ENCODE assay signal across 25 cellular contexts in the genomic region with DNA sequence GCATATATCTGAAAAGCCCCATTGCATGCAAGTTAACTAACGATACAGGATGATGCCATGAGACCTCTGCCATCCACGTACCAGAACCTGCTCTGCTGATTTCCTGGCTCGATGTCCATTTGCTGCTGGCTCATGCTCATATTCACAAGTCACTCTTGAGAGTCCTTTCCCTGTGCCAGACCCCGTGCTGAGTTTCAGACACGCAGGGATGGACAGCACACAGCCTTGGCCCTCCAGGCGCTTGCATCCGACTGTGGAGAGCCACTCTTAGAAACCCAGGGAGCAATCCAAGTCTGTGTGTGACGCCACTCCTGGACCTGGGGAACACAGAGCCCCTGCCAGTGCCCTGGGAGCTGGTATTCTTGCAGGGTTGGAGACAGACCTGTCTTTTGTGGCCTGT. TPM values are rescaled to one million over a fixed set of nuclear protein-coding genes. Genes with fewer than 3 reads are reported as not detected.
A peak's percentile ranks its signal among the peaks of the same experiment; 100 is the strongest.
DNase-seq lines count a peak whose midpoint lies in the region.
"Had no signal": no experiment of that assay in that cellular context is flagged by ENCODE, and none has a peak within 500 bp of the region (broad histone marks: within the 10 kb centered on the region; RNA-seq: fewer than 3 reads in every experiment).

No MANE protein-coding gene starts in this region.

- no peak overlapping the region for H2AK5ac ChIP-seq in neuronal stem cell (ENCODE audit: low read depth, low read length)

- H3K14ac ChIP-seq in neuronal stem cell (ENCODE audit: low read length) = peak overlapping the region; percentile 59

- no peaks in the 10 kb centered on the region for H3K9me3 ChIP-seq in neuronal stem cell (replicated peaks in 1 of 2; ENCODE audit: control insufficient read depth in 2 of 2, insufficient read depth in 1 of 2, low read depth in 1 of 2, low read length in 2 of 2)
- no peaks in the 10 kb centered on the region for H3K9me3 ChIP-seq in GM23248 (ENCODE audit: low read depth)
- H3K9me3 ChIP-seq: A549; BLaER1 treated with 17β-estradiol and CSF1 and Interleukin-3, amounts not matched to agents 10 nM and 100 nM had no signal

- no peak overlapping the region for H2BK15ac ChIP-seq in neuronal stem cell (ENCODE audit: low read length)

- no peak overlapping the region for H3K9ac ChIP-seq in neuronal stem cell (ENCODE audit: low read depth, low read length, poor library complexity)
- no peak overlapping the region for H3K9ac ChIP-seq in GM23248
- H3K9ac ChIP-seq: BLaER1 treated with 17β-estradiol and CSF1 and Interleukin-3, amounts not matched to agents 10 nM and 100 nM had no signal

- H3K9me2 ChIP-seq in GM23248 (ENCODE audit: insufficient read depth) = no peaks in the 10 kb centered on the region

- in situ Hi-C loops in GM23248 (cut with MboI) = no loop called here

- H3K27ac ChIP-seq in neuronal stem cell (replicated peaks; ENCODE audit: low read length) = no peak overlapping the region
- H3K27ac ChIP-seq in GM23248 = no peak overlapping the region
- H3K27ac ChIP-seq: 22Rv1; A549; BLaER1 treated with 17β-estradiol and CSF1 and Interleukin-3, amounts not matched to agents 10 nM and 100 nM; C4-2B had no signal

- no peak overlapping the region for H3K23ac ChIP-seq in neuronal stem cell (ENCODE audit: low read depth, low read length, poor library complexity)

- no peak overlapping the region for H4K91ac ChIP-seq in neuronal stem cell (ENCODE audit: low read depth, low read length, poor library complexity)

- no peak overlapping the region for H2BK5ac ChIP-seq in neuronal stem cell (ENCODE audit: low read length)

- WGBS in neuronal stem cell (ENCODE audit: extremely low coverage in 2 of 2, insufficient read length in 2 of 2, insufficient replicate concordance in 1 of 2), 2 donors = no CpG with 5 or more reads among the region's 8 CpGs
- WGBS in GM23248 (ENCODE audit: low coverage in 1 of 2, low lambda C conversion rate in 2 of 2, missing lambda C conversion rate in 2 of 2), 2 experiments = 74 to 78% methylated on average over 8 of the region's 8 CpGs

- no peak overlapping the region for H2BK120ac ChIP-seq in neuronal stem cell (ENCODE audit: low read depth, low read length)

- H2BK12ac ChIP-seq in neuronal stem cell (ENCODE audit: low read length) = no peak overlapping the region

- no peak overlapping the region for H3K4me2 ChIP-seq in neuronal stem cell (ENCODE audit: insufficient read depth, low read length, poor library complexity, severe bottlenecking)
- H3K4me2 ChIP-seq in GM23248 (ENCODE audit: unreplicated experiment) = no peak overlapping the region
- H3K4me2 ChIP-seq: A549 had no signal

- no peaks in the 10 kb centered on the region for H3K79me1 ChIP-seq in neuronal stem cell (ENCODE audit: low read depth, low read length)

- H3K4ac ChIP-seq in neuronal stem cell (ENCODE audit: low read length) = no peak overlapping the region

- H3K79me2 ChIP-seq in GM23248 (ENCODE audit: insufficient read depth) = no peaks in the 10 kb centered on the region

- H4K20me1 ChIP-seq in GM23248 (ENCODE audit: insufficient read depth) = 0 out of 2 replicates have a peak, but pooled peaks cover 6% of the 10 kb centered on the region
- H4K20me1 ChIP-seq: BLaER1 treated with 17β-estradiol and CSF1 and Interleukin-3, amounts not matched to agents 10 nM and 100 nM had no signal

- H3K27me3 ChIP-seq in neuronal stem cell (ENCODE audit: control insufficient read depth in 3 of 3, insufficient read depth in 3 of 3, low read depth in 1 of 3, low read length in 3 of 3) (peaks cover 0 to 35% (median 0%) of the 10 kb centered on the region in 3 experiments), GM23248 (replicated peaks; ENCODE audit: insufficient read depth) (peaks cover 19% of the 10 kb centered on the region)
- H3K27me3 ChIP-seq: BLaER1 treated with 17β-estradiol and CSF1 and Interleukin-3, amounts not matched to agents 10 nM and 100 nM had no signal

- H4K8ac ChIP-seq in neuronal stem cell (ENCODE audit: low read depth, low read length) = no peak overlapping the region

- no peaks in the 10 kb centered on the region for H3K36me3 ChIP-seq in neuronal stem cell (replicated peaks in 1 of 2; ENCODE audit: control insufficient read depth in 2 of 2, insufficient read depth in 2 of 2, low read length in 2 of 2)
- no peaks in the 10 kb centered on the region for H3K36me3 ChIP-seq in GM23248 (ENCODE audit: low read depth)
- H3K36me3 ChIP-seq: BLaER1 treated with 17β-estradiol and CSF1 and Interleukin-3, amounts not matched to agents 10 nM and 100 nM had no signal

- peaks cover 5 to 12% of the 10 kb centered on the region in 2 donors for H3K4me1 ChIP-seq in neuronal stem cell (ENCODE audit: control insufficient read depth in 2 of 2, insufficient read depth in 1 of 2, low read depth in 1 of 2, low read length in 2 of 2)
- H3K4me1 ChIP-seq in GM23248 (ENCODE audit: insufficient read depth) = no peaks in the 10 kb centered on the region
- H3K4me1 ChIP-seq: A549, Caco-2 had no signal

- H3F3A ChIP-seq in GM23248 (ENCODE audit: insufficient read depth) = no peaks in the 10 kb centered on the region

- peak; percentile 97 for DNase-seq in DMS79 (lab: John Stamatoyannopoulos, UW)
- peak; percentile 32 for DNase-seq in NCI-H2196 (lab: John Stamatoyannopoulos, UW; ENCODE audit: unreplicated experiment)
- peak; percentile 10 for DNase-seq in cerebellum (ENCODE audit: low spot score)
- DNase-seq in neuronal stem cell (ENCODE audit: low spot score) = no peak
- DNase-seq in activated CD4-positive, alpha-beta T cell treated with anti-CD3 and anti-CD28 coated beads for 4 hours = no peak
- no peak for DNase-seq in hypothalamus (lab: John Stamatoyannopoulos, UW)
- no peak for DNase-seq in GM23248
- DNase-seq in T-helper 9 cell = no peak
- DNase-seq: AML-193; Caco-2; Calu3; CD4-positive, alpha-beta T cell; CD8-positive, alpha-beta T cell; DMS 273 treated with DMSO at 0.1 percent for 48 hours; DMS153; DMS53; DND-41; EL; GDM1 had no signal

- H2AFZ ChIP-seq in neuronal stem cell (ENCODE audit: low read length) (no peak overlapping the region), GM23248 (no peak overlapping the region)

- H3K4me3 ChIP-seq in neuronal stem cell (ENCODE audit: low read length in 2 of 2) (no peak overlapping the region), GM23248 (no peak overlapping the region)
- H3K4me3 ChIP-seq: A549; BLaER1 treated with 17β-estradiol and CSF1 and Interleukin-3, amounts not matched to agents 10 nM and 100 nM; GM12878 had no signal

- no peak overlapping the region for H3K18ac ChIP-seq in neuronal stem cell (ENCODE audit: low read length)

RNA-seq across cellular contexts. Expression of a gene that starts 37.6 kb away (rescaled TPM):
- total RNA-seq in cerebellum = 2.9 TPM
- polyA plus RNA-seq in neuronal stem cell (2013, experiment 1 of 2) = 1.5 TPM
- 1.6 TPM for polyA plus RNA-seq in neuronal stem cell (2013, experiment 2 of 2)
- 20.9 and 24.0 TPM in 2 replicates for total RNA-seq in GM23248 (2014; rRNA removed; shearing (Covaris generic))
- polyA plus RNA-seq in GM23248 (2016; fragmentation: Nextera tagmentation; extraction: Ambion mirVana) = 17.9 and 19.6 TPM in 2 replicates
- total RNA-seq: Caco-2; Calu3; CD8-positive, alpha-beta T cell; G401 had no signal
- polyA plus RNA-seq: GM12878 had no signal

Comparison
In these comparisons a context has a peak if more than half of its experiments do, and no peak if none do; other contexts are left out.
1. DNase-seq: peak in DMS79 (single experiment), NCI-H2196 (single experiment) and cerebellum (single experiment); none in neuronal stem cell (single experiment), activated CD4-positive, alpha-beta T cell treated with anti-CD3 and anti-CD28 coated beads for 4 hours (0 of 2), hypothalamus (0 of 51), GM23248 (single experiment) and T-helper 9 cell (single experiment).